12 cellular contexts compared by ENCODE assay signal in genomic region chr2:158936978-158937377, GRCh38. TPM values are rescaled to one million over a fixed set of nuclear protein-coding genes. Genes with fewer than 3 reads are reported as not detected.
A peak's percentile ranks its signal among the peaks of the same experiment; 100 is the strongest.
DNase-seq lines count a peak whose midpoint lies in the region; ATAC-seq, FAIRE-seq and TF ChIP-seq lines count a peak whose summit lies in the region.
"Had no signal": no experiment of that assay in that cellular context is flagged by ENCODE, and none has a peak within 500 bp of the region (broad histone marks: within the 10 kb centered on the region; RNA-seq: fewer than 3 reads in every experiment).

No MANE protein-coding gene starts in this region.

- H3K9me3 Mint-ChIP-seq in MCF 10A (ENCODE audit: unreplicated experiment) = no peaks in the 10 kb centered on the region

- TF ChIP-seq CTCF in MCF 10A (IDR thresholded peaks at IDR 0.05; ENCODE audit: unreplicated experiment) = no peak
- no peak for TF ChIP-seq CTCF in breast epithelium (IDR thresholded peaks at IDR 0.05)
- no peak for TF ChIP-seq CTCF in cardiac fibroblast (IDR thresholded peaks at IDR 0.05; ENCODE audit: low read depth, low read length)
- TF ChIP-seq CTCF in keratinocyte (optimal IDR thresholded peaks at IDR 0.05 in 1 of 3, IDR thresholded peaks at IDR 0.05 in 1 of 3, conservative IDR thresholded peaks at IDR 0.05 in 1 of 3; ENCODE audit: extremely low read depth in 1 of 3, insufficient read depth in 2 of 3, low read length in 3 of 3) = no peak

- intact Hi-C loops in MCF 10A (cut with micrococcal nuclease) (no loop called here), breast epithelium (cut with DNase I; ENCODE audit: low total_unique reads) (no loop called here), aorta (cut with DNase I) (no loop called here)

- H2AFZ ChIP-seq in keratinocyte (ENCODE audit: control insufficient read depth, low read length) = peak overlapping the region; percentile 53

- H3K9ac ChIP-seq in keratinocyte (ENCODE audit: control insufficient read depth, extremely low read depth, insufficient read depth, low read length) = no peak overlapping the region

- peak; percentile 80 for FAIRE-seq in keratinocyte (lab: Jason Lieb, UNC)
- FAIRE-seq: colon, GM12878 had no signal

- H3K4me3 ChIP-seq in breast epithelium (no peak overlapping the region), cardiac fibroblast (replicated peaks in 1 of 2; ENCODE audit: low read depth in 2 of 2, low read length in 2 of 2) (no peak overlapping the region), keratinocyte (ENCODE audit: control insufficient read depth in 2 of 3, extremely low read depth in 1 of 3, insufficient read depth in 2 of 3, low read depth in 1 of 3, low read length in 3 of 3) (no peak overlapping the region), aorta (ENCODE audit: low read length in 2 of 2) (no peak overlapping the region)
- H3K4me3 ChIP-seq: GM12878 had no signal

- no peak overlapping the region for H3K27ac ChIP-seq in breast epithelium
- H3K27ac ChIP-seq in keratinocyte (ENCODE audit: control insufficient read depth, insufficient read depth, low read length) = peak overlapping the region; percentile 53
- H3K27ac ChIP-seq in aorta (ENCODE audit: low read depth in 1 of 2, low read length in 2 of 2) = no peak overlapping the region

- no TSS peak for BruUV-seq in MCF 10A (replicated peaks; lab: Mats Ljungman, UMichigan)

- no peaks in the 10 kb centered on the region for H3K36me3 Mint-ChIP-seq in MCF 10A (ENCODE audit: insufficient read depth, unreplicated experiment)

- ATAC-seq in aorta (ENCODE audit: low FRiP score) (peak; percentile 38), GM21717 (IDR thresholded peaks at IDR 0.05; ENCODE audit: unreplicated experiment) (no peak)
- ATAC-seq: GM12878 had no signal

- H3K4me1 ChIP-seq in breast epithelium = no peaks in the 10 kb centered on the region
- H3K4me1 ChIP-seq in keratinocyte (ENCODE audit: control insufficient read depth, extremely low read depth, insufficient read depth, low read length) = peaks cover 17% of the 10 kb centered on the region
- H3K4me1 ChIP-seq in aorta (ENCODE audit: control insufficient read depth in 1 of 2, insufficient read depth in 2 of 2, low read length in 2 of 2) = no peaks in the 10 kb centered on the region

- peaks cover 9% of the 10 kb centered on the region for H3K4me1 Mint-ChIP-seq in MCF 10A (ENCODE audit: insufficient read depth, unreplicated experiment)

- H3K9me3 ChIP-seq in breast epithelium = no peaks in the 10 kb centered on the region
- no peaks in the 10 kb centered on the region for H3K9me3 ChIP-seq in keratinocyte (ENCODE audit: control insufficient read depth, low read depth, low read length)
- peaks cover 1% of the 10 kb centered on the region for H3K9me3 ChIP-seq in aorta (ENCODE audit: control insufficient read depth, low read length)

- no peaks in the 10 kb centered on the region for H3K79me2 ChIP-seq in keratinocyte (ENCODE audit: control insufficient read depth, insufficient read depth, low read length)

- no peak overlapping the region for H3K4me3 Mint-ChIP-seq in MCF 10A (ENCODE audit: unreplicated experiment)

- CTCF ChIA-PET in MCF 10A (lab: Yijun Ruan, JAX) = no interaction called here

- WGBS in aorta, 2 donors = 51 to 53% methylated on average over 2 of the region's 2 CpGs

- H3K4me2 ChIP-seq in keratinocyte (ENCODE audit: control insufficient read depth, extremely low read depth, insufficient read depth, low read depth, low read length) = peak overlapping the region; percentile 26

- no peaks in the 10 kb centered on the region for H3K9me1 ChIP-seq in keratinocyte (ENCODE audit: control insufficient read depth, extremely low read depth, insufficient read depth, low read length)

- peak; percentile 87 for DNase-seq in MCF 10A (ENCODE audit: unreplicated experiment)
- no peak for DNase-seq in breast epithelium (ENCODE audit: low spot score in 2 of 2)
- peak; percentile 94 for DNase-seq in cardiac fibroblast (ENCODE audit: low read depth in 2 of 2)
- DNase-seq in keratinocyte (ENCODE audit: low read depth, low spot score) = peak; percentile 52
- no peak for DNase-seq in aorta
- no peak for DNase-seq in HK-2 (ENCODE audit: unreplicated experiment)
- DNase-seq in T1000 (lab: John Stamatoyannopoulos, UW) = no peak
- DNase-seq: ACHN; stimulated activated CD4-positive, alpha-beta T cell treated with anti-CD3 and anti-CD28 coated beads, Interleukin-2, amount 100 ng/mL, for 24 hours had no signal

- dilution Hi-C loops in keratinocyte (cut with MboI; ENCODE audit: extremely low pct_ligation_motif_present, low sequenced_read_pairs) = no loop called here

- POLR2A ChIA-PET in MCF 10A (lab: Yijun Ruan, JAX) = interaction anchor here (0.8 to 3.0 kb wide), 8 partner anchors 16 to 98 kb away, joined by 3 to 32 read pairs (median 5); partner anchors contain the start of gene TANC1

- H3K27me3 Mint-ChIP-seq in MCF 10A (ENCODE audit: insufficient read depth, unreplicated experiment) = no peaks in the 10 kb centered on the region

- no peak for TF ChIP-seq POLR2A in breast epithelium (IDR thresholded peaks at IDR 0.05)

- H3K27me3 ChIP-seq in breast epithelium (no peaks in the 10 kb centered on the region), keratinocyte (ENCODE audit: control insufficient read depth, extremely low read depth, insufficient read depth, low read length) (no peaks in the 10 kb centered on the region), aorta (ENCODE audit: control insufficient read depth in 1 of 2, insufficient read depth in 2 of 2, low read length in 1 of 2) (no peaks in the 10 kb centered on the region)

- H3K36me3 ChIP-seq in breast epithelium (no peaks in the 10 kb centered on the region), keratinocyte (ENCODE audit: control insufficient read depth in 2 of 2, extremely low read depth in 1 of 2, insufficient read depth in 2 of 2, low read length in 2 of 2) (no peaks in the 10 kb centered on the region), aorta (ENCODE audit: control insufficient read depth in 1 of 2, insufficient read depth in 2 of 2, low read length in 1 of 2) (no peaks in the 10 kb centered on the region)

- peak overlapping the region; percentile 93 for H3K27ac Mint-ChIP-seq in MCF 10A (ENCODE audit: low read depth, unreplicated experiment)

- no peaks in the 10 kb centered on the region for H4K20me1 ChIP-seq in keratinocyte (ENCODE audit: control insufficient read depth, extremely low read depth, insufficient read depth, low read length)

RNA-seq across cellular contexts. Expression of gene TANC1, which starts 31.5 kb away (rescaled TPM):
- total RNA-seq in MCF 10A (2022) = 31.0 and 35.3 TPM in 2 replicates
- 10 to 100 TPM; 18.9 to 62.3 (median 58.4) TPM for total RNA-seq in breast epithelium
- polyA plus RNA-seq in keratinocyte = 30.6 to 33.5 TPM (median 32.1 TPM) in 3 replicates
- polyA plus RNA-seq in keratinocyte (2011; ENCODE audit: low read depth) = 9.5 TPM
- 15.8 and 21.1 TPM in 2 replicates for polyA plus RNA-seq in keratinocyte (2011; cell fraction: cytosol; rRNA removed)
- 68.8 and 75.6 TPM in 2 replicates for polyA plus RNA-seq in keratinocyte (2011; cell fraction: nucleus; rRNA removed)
- 17.3 and 21.0 TPM in 2 replicates for polyA plus RNA-seq in keratinocyte (2012; ENCODE audit: low replicate concordance)
- 47.9 to 95.9 TPM (median 87.9 TPM) in 3 replicates for polyA minus RNA-seq in keratinocyte
- polyA minus RNA-seq in keratinocyte (2011; cell fraction: cytosol; rRNA and poly(A)+ RNA removed) = 38.4 TPM
- polyA minus RNA-seq in keratinocyte (2011; cell fraction: nucleus; rRNA and poly(A)+ RNA removed) = 94.2 and 157 TPM in 2 replicates
- total RNA-seq in aorta = 10 to 100 TPM; 56.9 to 58.3 TPM
- 10 to 100 TPM in 1 of 2 donors, 1 to 10 TPM in 1; 7.8 to 39.2 TPM for polyA plus RNA-seq in aorta

Comparison
In these comparisons a context has a peak if more than half of its experiments do, and no peak if none do; other contexts are left out.
1. DNase-seq: peak in MCF 10A (single experiment), cardiac fibroblast (2 of 2) and keratinocyte (single experiment); none in breast epithelium (0 of 2), aorta (0 of 2), HK-2 (single experiment) and T1000 (single experiment).